18 cellular contexts compared by ENCODE assay signal in genomic region chr20:36873498-36874189, GRCh38. TPM values are rescaled to one million over a fixed set of nuclear protein-coding genes. Genes with fewer than 3 reads are reported as not detected.
"Had no signal": no experiment of that assay in that cellular context is flagged by ENCODE, and none has a peak within 500 bp of the region (broad histone marks: within the 10 kb centered on the region; RNA-seq: fewer than 3 reads in every experiment).

No MANE protein-coding gene starts in this region.

- H3K4me1 Mint-ChIP-seq: brain, WTC11 had no signal

- H3K27ac Mint-ChIP-seq: activated CD8-positive, alpha-beta T cell treated with anti-CD3 and anti-CD28 coated beads for 36 hours; activated naive CD4-positive, alpha-beta T cell treated with anti-CD3 and anti-CD28 coated beads, Interleukin-2, amount 50 U/mL, for 72 hours; natural killer cell; WTC11 had no signal

- H3K4me3 Mint-ChIP-seq: activated CD8-positive, alpha-beta T cell treated with anti-CD3 and anti-CD28 coated beads for 36 hours; brain; natural killer cell; WTC11 had no signal

- ATAC-seq: activated CD8-positive, alpha-beta T cell treated with anti-CD3 and anti-CD28 coated beads for 36 hours; activated naive CD4-positive, alpha-beta T cell treated with anti-CD3 and anti-CD28 coated beads, Interleukin-2, amount 50 U/mL, for 72 hours; esophagus mucosa; stimulated activated naive CD8-positive, alpha-beta T cell treated with anti-CD3 and anti-CD28 coated beads, Interleukin-15, Interleukin-2, amounts not matched to agents 100 U/mL and 50 U/mL, for 24 hours; WTC11 had no signal

- DNase-seq: activated CD4-positive, alpha-beta T cell treated with anti-CD3 and anti-CD28 coated beads for 4 hours; activated CD8-positive, alpha-beta T cell treated with anti-CD3 and anti-CD28 coated beads for 36 hours; activated effector memory CD4-positive, alpha-beta T cell treated with anti-CD3 and anti-CD28 coated beads, Interleukin-2, amount 50 U/mL, for 16 hours; activated T-cell treated with anti-CD3 and anti-CD28 coated beads, Interleukin-2, amount 50 U/mL, for 48 hours; amniotic stem cell; central memory CD4-positive, alpha-beta T cell; colonic mucosa; mammary epithelial cell; natural killer cell; stimulated activated naive CD8-positive, alpha-beta T cell treated with anti-CD3 and anti-CD28 coated beads, Interleukin-15, Interleukin-2, amounts not matched to agents 100 U/mL and 50 U/mL, for 24 hours; T1000 had no signal

- H3K9me3 Mint-ChIP-seq: activated CD8-positive, alpha-beta T cell treated with anti-CD3 and anti-CD28 coated beads for 36 hours; activated naive CD4-positive, alpha-beta T cell treated with anti-CD3 and anti-CD28 coated beads, Interleukin-2, amount 50 U/mL, for 72 hours; natural killer cell; WTC11 had no signal

- H3K27me3 Mint-ChIP-seq: activated CD8-positive, alpha-beta T cell treated with anti-CD3 and anti-CD28 coated beads for 36 hours; brain; progenitor cell of endocrine pancreas had no signal

- H3K36me3 Mint-ChIP-seq: activated naive CD4-positive, alpha-beta T cell treated with anti-CD3 and anti-CD28 coated beads, Interleukin-2, amount 50 U/mL, for 72 hours; brain; natural killer cell; WTC11 had no signal

RNA-seq across cellular contexts. Expression of gene TLDC2, which starts 2.3 kb away (rescaled TPM):
- total RNA-seq: activated CD8-positive, alpha-beta T cell treated with anti-CD3 and anti-CD28 coated beads for 36 hours; activated naive CD4-positive, alpha-beta T cell treated with anti-CD3 and anti-CD28 coated beads, Interleukin-2, amount 50 U/mL, for 72 hours; mammary epithelial cell; right cardiac atrium; smooth muscle cell had no signal
- polyA plus RNA-seq: mammary epithelial cell, smooth muscle cell had no signal
